In genomic region chr6:33418690-33419291, GRCh38 we compare ENCODE assay signal across 8 cellular contexts. TPM values are rescaled to one million over a fixed set of nuclear protein-coding genes. Genes with fewer than 3 reads are reported as not detected.
DNase-seq lines count a peak whose midpoint lies in the region; ATAC-seq and TF ChIP-seq lines count a peak whose summit lies in the region.

No MANE protein-coding gene starts in this region.

- H3K27ac ChIP-seq in left lung (peak overlapping the region; percentile 91 to 93), testis (peak overlapping the region; percentile 91 to 99)

- no peaks in the 10 kb centered on the region for H3K27me3 ChIP-seq in left lung
- no peaks in the 10 kb centered on the region for H3K27me3 ChIP-seq in testis

- no peak for ATAC-seq in left lung
- ATAC-seq in GM18909 (IDR thresholded peaks at IDR 0.05; ENCODE audit: poor library complexity, unreplicated experiment): no peak

- H3K4me3 ChIP-seq in AG10803 (ENCODE audit: low read length) (peak overlapping the region; percentile 57), LNCaP clone FGC (ENCODE audit: low read depth, low read length) (peak overlapping the region; percentile 99), astrocyte of the cerebellum (ENCODE audit: low read depth, low read length) (peak overlapping the region; percentile 29), left lung (peak overlapping the region; percentile 16 to 77), testis (peak overlapping the region in 1 of 2 donors; percentile 86)

- TF ChIP-seq POLR2A in testis (IDR thresholded peaks at IDR 0.05): no peak

- H3K36me3 ChIP-seq in left lung (peaks cover 0 to 24% of the 10 kb centered on the region in 2 donors), testis (ENCODE audit: low read depth, missing control alignments) (no peaks in the 10 kb centered on the region)

- intact Hi-C loops in left lung (cut with DNase I): loop anchor here in 1 of 2 donors (10.0 kb wide), 1 partner anchor 104 kb away; the partner anchor contains the start of genes TAPBP and ZBTB22
- intact Hi-C loops in testis (cut with DNase I; ENCODE audit: low total_unique reads): loop anchor here (10.0 kb wide), 1 partner anchor 104 kb away; the partner anchor contains the start of genes TAPBP and ZBTB22

- H3K4me1 ChIP-seq in left lung (peaks cover 13 to 40% of the 10 kb centered on the region in 2 donors), testis (peaks cover 35% of the 10 kb centered on the region)

- in situ Hi-C loops in astrocyte of the cerebellum (cut with HindIII; ENCODE audit: low sequenced_read_pairs): no loop called here

- H3K9me3 ChIP-seq in left lung (no peaks in the 10 kb centered on the region), testis (no peaks in the 10 kb centered on the region)

- DNase-seq in AG10803 (ENCODE audit: low read depth) (no peak), LNCaP clone FGC (ENCODE audit: low read depth) (no peak), astrocyte of the cerebellum (ENCODE audit: low read depth) (no peak), left lung (no peak), testis (no peak), HK-2 (ENCODE audit: unreplicated experiment) (no peak), amygdala (lab: John Stamatoyannopoulos, UW) (no peak)

- no peak for TF ChIP-seq CTCF in AG10803 (conservative IDR thresholded peaks at IDR 0.05; ENCODE audit: low read length)
- no peak for TF ChIP-seq CTCF in LNCaP clone FGC (IDR thresholded peaks at IDR 0.05; ENCODE audit: control insufficient read depth, extremely low read depth, insufficient read depth)
- TF ChIP-seq CTCF in astrocyte of the cerebellum (IDR thresholded peaks at IDR 0.05; ENCODE audit: low read depth, low read length, missing control alignments): no peak
- TF ChIP-seq CTCF in left lung (IDR thresholded peaks at IDR 0.05): no peak
- no peak for TF ChIP-seq CTCF in testis (IDR thresholded peaks at IDR 0.05)

- WGBS in testis, 2 donors: 17 to 20% methylated on average over 8 of the region's 8 CpGs

RNA-seq across cellular contexts. Expression of gene CUTA, which starts 0.9 kb away (rescaled TPM):
- total RNA-seq in left lung: 100 to 1,000 TPM; 144 to 175 TPM
- total RNA-seq in testis: 100 to 1,000 TPM; 139 to 146 TPM
- polyA plus RNA-seq in testis (ENCODE audit: insufficient read depth, low read depth, low replicate concordance): 132 TPM

RNA-seq across cellular contexts. Expression of gene SYNGAP1, which starts 1.1 kb away (rescaled TPM):
- total RNA-seq in left lung (10 to 100 TPM; 18.1 to 18.5 TPM), testis (10 to 100 TPM; 29.4 to 43.9 TPM)
- 31.5 TPM for polyA plus RNA-seq in testis (ENCODE audit: insufficient read depth, low read depth, low replicate concordance)

RNA-seq across cellular contexts. Expression of gene PHF1, which starts 8.0 kb away (rescaled TPM):
- total RNA-seq in left lung (10 to 100 TPM; 43.4 to 45.6 TPM), testis (100 to 1,000 TPM; 184 to 218 TPM)
- polyA plus RNA-seq in testis (ENCODE audit: insufficient read depth, low read depth, low replicate concordance): 216 TPM

RNA-seq across cellular contexts. Expression of gene KIFC1, which starts 27.2 kb away (rescaled TPM):
- 1 to 10 TPM; 5.8 to 9.9 TPM for total RNA-seq in left lung
- total RNA-seq in testis: 10 to 100 TPM; 19.8 to 22.5 TPM
- 20.2 TPM for polyA plus RNA-seq in testis (ENCODE audit: insufficient read depth, low read depth, low replicate concordance)

RNA-seq across cellular contexts. Expression of gene ZBTB9, which starts 35.6 kb away (rescaled TPM):
- total RNA-seq in left lung: 1 to 10 TPM; 5.8 to 9.8 TPM
- total RNA-seq in testis: 10 to 100 TPM; 15.2 to 15.7 TPM
- polyA plus RNA-seq in testis (ENCODE audit: insufficient read depth, low read depth, low replicate concordance): 16.9 TPM
